Comparison of ENCODE assay signal across 8 cellular contexts in genomic region chr14:39426605-39427004, GRCh38. TPM values are rescaled to one million over a fixed set of nuclear protein-coding genes. Genes with fewer than 3 reads are reported as not detected.
DNase-seq lines count a peak whose midpoint lies in the region; ATAC-seq lines count a peak whose summit lies in the region.

No MANE protein-coding gene starts in this region.

- peak; percentile 30 for DNase-seq in NCI-H2227 (lab: John Stamatoyannopoulos, UW; ENCODE audit: unreplicated experiment)
- no peak for DNase-seq in NCI-H2227 treated with DMSO at 0.1 percent for 48 hours (lab: John Stamatoyannopoulos, UW)
- peak; percentile 65 for DNase-seq in M059J (ENCODE audit: low read depth)
- DNase-seq in activated naive CD8-positive, alpha-beta T cell treated with anti-CD3 and anti-CD28 coated beads, Interleukin-2, amount 10 ng/mL, durations not matched to agents 7 days and 5 days, result no peak
- DNase-seq in midbrain (lab: John Stamatoyannopoulos, UW), result peak; percentile 15
- no peak for DNase-seq in effector CD8-positive, alpha-beta T cell (lab: John Stamatoyannopoulos, UW)
- no peak for DNase-seq in H7
- DNase-seq in superior temporal gyrus (ENCODE audit: extremely low spot score), result no peak

- ATAC-seq in activated naive CD8-positive, alpha-beta T cell treated with anti-CD3 and anti-CD28 coated beads, Interleukin-2, amount 10 ng/mL, durations not matched to agents 7 days and 5 days (ENCODE audit: low read depth), result no peak

- no peaks in the 10 kb centered on the region for H3K36me3 ChIP-seq in H7 (replicated peaks; ENCODE audit: control insufficient read depth, insufficient read depth, low read length)

- no peaks in the 10 kb centered on the region for H3K9me3 Mint-ChIP-seq in activated naive CD8-positive, alpha-beta T cell treated with anti-CD3 and anti-CD28 coated beads, Interleukin-2, amount 10 ng/mL, durations not matched to agents 7 days and 5 days

- H3K4me1 Mint-ChIP-seq in activated naive CD8-positive, alpha-beta T cell treated with anti-CD3 and anti-CD28 coated beads, Interleukin-2, amount 10 ng/mL, durations not matched to agents 7 days and 5 days, result peaks cover 36% of the 10 kb centered on the region

- H3K4me3 ChIP-seq in H7 (ENCODE audit: insufficient read depth, low read depth, low read length), result no peak overlapping the region

- peak overlapping the region; percentile 23 for H3K4me3 Mint-ChIP-seq in activated naive CD8-positive, alpha-beta T cell treated with anti-CD3 and anti-CD28 coated beads, Interleukin-2, amount 10 ng/mL, durations not matched to agents 7 days and 5 days

- no peak overlapping the region for H3K27ac Mint-ChIP-seq in activated naive CD8-positive, alpha-beta T cell treated with anti-CD3 and anti-CD28 coated beads, Interleukin-2, amount 10 ng/mL, durations not matched to agents 7 days and 5 days

- H3K27me3 ChIP-seq in H7 (ENCODE audit: control insufficient read depth, insufficient read depth, low read length), result no peaks in the 10 kb centered on the region

- H3K36me3 Mint-ChIP-seq in activated naive CD8-positive, alpha-beta T cell treated with anti-CD3 and anti-CD28 coated beads, Interleukin-2, amount 10 ng/mL, durations not matched to agents 7 days and 5 days, result peaks cover 8% of the 10 kb centered on the region

- H3K27me3 Mint-ChIP-seq in activated naive CD8-positive, alpha-beta T cell treated with anti-CD3 and anti-CD28 coated beads, Interleukin-2, amount 10 ng/mL, durations not matched to agents 7 days and 5 days, result no peaks in the 10 kb centered on the region

- POLR2A ChIA-PET in activated naive CD8-positive, alpha-beta T cell treated with anti-CD3 and anti-CD28 coated beads, Interleukin-2, amount 10 ng/mL, durations not matched to agents 7 days and 5 days (lab: Charles Lee), result interaction anchor here (0.6 to 1.9 kb wide), 6 partner anchors 29 to 367 kb away, joined by 3 to 6 read pairs (median 4); no protein-coding TSS in a partner anchor

RNA-seq across cellular contexts. Expression of gene FBXO33, which starts 5.6 kb away (rescaled TPM):
- total RNA-seq in M059J (2014; rRNA removed; shearing (Covaris generic)), result 7.8 and 11.6 TPM in 2 replicates
- 10 to 100 TPM; 18.7 to 19.0 TPM for total RNA-seq in activated naive CD8-positive, alpha-beta T cell treated with anti-CD3 and anti-CD28 coated beads, Interleukin-2, amount 10 ng/mL, durations not matched to agents 7 days and 5 days
- total RNA-seq in H7 (2014; rRNA removed; shearing (Covaris generic)), result 13.1 and 13.4 TPM in 2 replicates

Comparison
In these comparisons a context has a peak if more than half of its experiments do, and no peak if none do; other contexts are left out.
1. DNase-seq: peak in NCI-H2227 (single experiment), M059J (single experiment) and midbrain (single experiment); none in NCI-H2227 treated with DMSO at 0.1 percent for 48 hours (single experiment), activated naive CD8-positive, alpha-beta T cell treated with anti-CD3 and anti-CD28 coated beads, Interleukin-2, amount 10 ng/mL, durations not matched to agents 7 days and 5 days (single experiment), effector CD8-positive, alpha-beta T cell (single experiment), H7 (single experiment) and superior temporal gyrus (single experiment).